8 cellular contexts compared by ENCODE assay signal in genomic region chr20:2663887-2664719, GRCh38. TPM values are rescaled to one million over a fixed set of nuclear protein-coding genes. Genes with fewer than 3 reads are reported as not detected.
DNase-seq lines count a peak whose midpoint lies in the region; TF ChIP-seq lines count a peak whose summit lies in the region.

Gene IDH3B, minus strand, starts transcription at chr20:2664216. Its CDS starts 28 bp downstream, at chr20:2664188.

- peaks cover 10% of the 10 kb centered on the region for H3K4me1 Mint-ChIP-seq in neural crest cell

- H3K27ac ChIP-seq in MM.1S (ENCODE audit: low read length) (peak within 1 kb of the TSS; percentile 85), stomach smooth muscle (ENCODE audit: low read length) (peak within 1 kb of the TSS; percentile 96)

- H3K9ac ChIP-seq in MM.1S (ENCODE audit: low read length) = peak within 1 kb of the TSS; percentile 78
- H3K9ac ChIP-seq in stomach smooth muscle (ENCODE audit: low read length in 2 of 2) = peak within 1 kb of the TSS; percentile 86 to 96

- H3K4me1 ChIP-seq in MM.1S (ENCODE audit: low read length) (peaks cover 6% of the 10 kb centered on the region), stomach smooth muscle (ENCODE audit: control insufficient read depth, insufficient read depth, low read length) (peaks cover 15% of the 10 kb centered on the region)

- H3K9me3 ChIP-seq in MM.1S (replicated peaks; ENCODE audit: insufficient read depth, low read length) (no peaks in the 10 kb centered on the region), stomach smooth muscle (ENCODE audit: control insufficient read depth in 2 of 2, low read length in 2 of 2) (no peaks in the 10 kb centered on the region)

- H3K27ac Mint-ChIP-seq in neural crest cell (ENCODE audit: unreplicated experiment) = peak within 1 kb of the TSS; percentile 98

- H3K27me3 ChIP-seq in H7 (ENCODE audit: control insufficient read depth, insufficient read depth, low read length) (peaks cover 2% of the 10 kb centered on the region; the same call in 1 of the 2 replicates), MM.1S (replicated peaks; ENCODE audit: insufficient read depth, low read length) (peaks cover 11% of the 10 kb centered on the region), stomach smooth muscle (ENCODE audit: control insufficient read depth in 1 of 2, insufficient read depth in 2 of 2, low read length in 2 of 2) (no peaks in the 10 kb centered on the region)

- peak within 1 kb of the TSS; percentile 91 for H3K4me3 Mint-ChIP-seq in neural crest cell

- DNase-seq in ELF-1 (ENCODE audit: low read depth, low spot score) = peak; percentile 96
- DNase-seq in H7 = peak; percentile 92
- peak; percentile 92 for DNase-seq in MM.1S
- peak; percentile 97 for DNase-seq in SIG-M5 treated with dmso at 0.1 percent for 504 hours (lab: John Stamatoyannopoulos, UW; ENCODE audit: unreplicated experiment)
- peak; percentile 89 for DNase-seq in activated gamma-delta T cell treated with Interleukin-2 at 50 U/mL for 16 hours
- peak; percentile 96 for DNase-seq in fibroblast of villous mesenchyme (ENCODE audit: low read depth)
- DNase-seq in neural crest cell (ENCODE audit: low read depth, low spot score) = peak; percentile 81

- H2AFZ ChIP-seq in MM.1S (ENCODE audit: low read length) = peak within 1 kb of the TSS; percentile 73

- no peaks in the 10 kb centered on the region for H3K9me2 ChIP-seq in MM.1S (replicated peaks; ENCODE audit: insufficient read depth, low read length)

- peak within 1 kb of the TSS; percentile 99 for H3K4me2 ChIP-seq in MM.1S (ENCODE audit: low read depth, low read length)

- peaks cover 39% of the 10 kb centered on the region for H3K27me3 Mint-ChIP-seq in neural crest cell (ENCODE audit: low read depth)

- H4K20me1 ChIP-seq in MM.1S (ENCODE audit: insufficient read depth, low read length) = no peaks in the 10 kb centered on the region

- peaks cover 20% of the 10 kb centered on the region for H3K36me3 Mint-ChIP-seq in neural crest cell (ENCODE audit: low read depth)

- TF ChIP-seq CTCF in MM.1S (IDR thresholded peaks at IDR 0.05; ENCODE audit: low read length) = no peak
- no peak for TF ChIP-seq CTCF in fibroblast of villous mesenchyme (IDR thresholded peaks at IDR 0.05; ENCODE audit: insufficient read depth, low read depth, low read length)
- no peak for TF ChIP-seq CTCF in neural crest cell (conservative IDR thresholded peaks at IDR 0.05)

- H3K36me3 ChIP-seq in H7 (replicated peaks; ENCODE audit: control insufficient read depth, insufficient read depth, low read length) = peaks cover 26% of the 10 kb centered on the region
- peaks cover 5% of the 10 kb centered on the region; the same call in 1 of the 2 replicates for H3K36me3 ChIP-seq in MM.1S (replicated peaks; ENCODE audit: insufficient read depth, low read length)
- peaks cover 24 to 29% of the 10 kb centered on the region in 2 donors for H3K36me3 ChIP-seq in stomach smooth muscle (ENCODE audit: control insufficient read depth in 2 of 2, insufficient read depth in 2 of 2, low read length in 2 of 2)

- peaks cover 24% of the 10 kb centered on the region for H3K79me2 ChIP-seq in MM.1S (ENCODE audit: low read length)

- H3K9me3 Mint-ChIP-seq in neural crest cell = no peaks in the 10 kb centered on the region

- H3K4me3 ChIP-seq in H7 (ENCODE audit: insufficient read depth, low read depth, low read length) (peak within 1 kb of the TSS; percentile 97), MM.1S (ENCODE audit: low read length) (peak within 1 kb of the TSS; percentile 100), fibroblast of villous mesenchyme (ENCODE audit: low read depth, low read length) (peak within 1 kb of the TSS; percentile 98), stomach smooth muscle (ENCODE audit: low read length in 2 of 2) (peak within 1 kb of the TSS; percentile 88 to 95)

- H3F3A ChIP-seq in MM.1S (ENCODE audit: insufficient read depth, low read length) = peaks cover 15% of the 10 kb centered on the region

RNA-seq across cellular contexts. Expression of gene IDH3B, which starts in this region (rescaled TPM):
- total RNA-seq in H7 (2014; rRNA removed; shearing (Covaris generic)) = 174 and 183 TPM in 2 replicates
- total RNA-seq in fibroblast of villous mesenchyme (63.0 and 86.0 TPM in 2 replicates), neural crest cell (100 and 102 TPM in 2 replicates)

Comparison
In these comparisons a context has a peak if more than half of its experiments do, and no peak if none do; other contexts are left out.
1. Peak in every context shown above with its lines: DNase-seq, H3K4me3 ChIP-seq and H3K27ac ChIP-seq.